In the genomic region with DNA sequence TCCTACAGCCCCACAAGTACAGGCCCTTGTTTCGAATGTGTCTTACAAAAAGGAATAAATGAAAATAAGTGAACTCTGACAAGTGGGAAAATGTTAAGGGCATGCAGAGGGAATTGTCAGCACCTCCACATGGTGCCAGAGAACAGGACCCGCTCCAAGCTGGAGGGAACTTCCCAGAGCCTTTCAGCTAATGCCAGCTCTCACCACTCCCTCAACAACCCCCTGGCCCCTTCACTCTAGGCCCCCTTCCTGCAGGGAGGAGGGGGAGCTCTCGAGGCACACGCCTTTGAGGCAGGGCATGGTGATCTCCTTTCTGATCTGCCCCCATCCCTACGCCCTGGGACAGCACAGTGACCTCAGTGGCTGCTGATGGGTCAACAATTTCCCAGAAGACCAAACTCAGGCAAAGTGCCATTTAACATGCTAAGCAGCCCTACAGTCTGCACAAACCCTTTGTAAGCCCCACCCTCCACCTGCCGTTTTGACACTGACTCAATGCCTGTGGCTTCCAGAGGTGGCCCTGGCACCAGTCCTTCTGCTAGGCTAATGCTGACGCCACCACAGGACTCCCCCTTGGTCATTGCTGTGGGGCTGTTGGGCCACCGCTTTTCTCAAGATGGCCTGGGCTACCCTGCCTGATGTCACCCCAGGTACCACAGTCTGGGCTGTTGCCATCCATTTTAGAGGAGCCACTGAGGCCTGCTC, we compare ENCODE assay signal across 21 cellular contexts. TPM values are rescaled to one million over a fixed set of nuclear protein-coding genes. Genes with fewer than 3 reads are reported as not detected.
DNase-seq lines count a peak whose midpoint lies in the region; FAIRE-seq and TF ChIP-seq lines count a peak whose summit lies in the region.
"Had no signal": no experiment of that assay in that cellular context is flagged by ENCODE, and none has a peak within 500 bp of the region (broad histone marks: within the 10 kb centered on the region; RNA-seq: fewer than 3 reads in every experiment).

No MANE protein-coding gene starts in this region.

- H3K4me1 ChIP-seq in HEK293 (ENCODE audit: control insufficient read depth, insufficient read depth, low read length) (no peaks in the 10 kb centered on the region), kidney (ENCODE audit: control insufficient read depth in 1 of 2, insufficient read depth in 1 of 2, low read depth in 1 of 2, low read length in 2 of 2) (no peaks in the 10 kb centered on the region), spleen (peaks cover 0 to 4% (median 0%) of the 10 kb centered on the region in 6 donors)
- H3K4me1 ChIP-seq: BLaER1, Caco-2, SJSA1 had no signal

- no peak for FAIRE-seq in kidney (lab: Jason Lieb, UNC)
- FAIRE-seq: GM18507 had no signal

- H3K36me3 ChIP-seq in HEK293 (ENCODE audit: control insufficient read depth in 2 of 2, insufficient read depth in 1 of 2, low read length in 2 of 2), result no peaks in the 10 kb centered on the region
- H3K36me3 ChIP-seq in kidney (ENCODE audit: control insufficient read depth in 1 of 2, insufficient read depth in 2 of 2, low read length in 2 of 2), result no peaks in the 10 kb centered on the region
- H3K36me3 ChIP-seq in spleen, result no peaks in the 10 kb centered on the region
- H3K36me3 ChIP-seq: BLaER1, SJSA1 had no signal

- H3K27ac ChIP-seq in HEK293 (ENCODE audit: extremely low read depth, low read depth, low read length) (no peak overlapping the region), kidney (ENCODE audit: low read depth in 2 of 2, low read length in 2 of 2) (no peak overlapping the region), spleen (no peak overlapping the region)
- H3K27ac ChIP-seq: BLaER1, SJSA1 had no signal

- H3K9me3 Mint-ChIP-seq in activated T-helper 1 cell treated with anti-CD3 and anti-CD28 coated beads, Interleukin-12 subunit alpha, Interleukin-12 subunit beta, Interleukin-2, Interleukin-4 antibody, amounts not matched to agents 30 ng/mL and 10 ng/mL and 1 ng/mL, durations not matched to agents 14 hours and 24 hours and 36 hours, result no peaks in the 10 kb centered on the region
- H3K9me3 Mint-ChIP-seq: CD4-positive, alpha-beta T cell; H9 had no signal

- H3K27ac Mint-ChIP-seq in activated T-helper 1 cell treated with anti-CD3 and anti-CD28 coated beads, Interleukin-12 subunit alpha, Interleukin-12 subunit beta, Interleukin-2, Interleukin-4 antibody, amounts not matched to agents 30 ng/mL and 10 ng/mL and 1 ng/mL, durations not matched to agents 14 hours and 24 hours and 36 hours, result no peak overlapping the region
- H3K27ac Mint-ChIP-seq: CD4-positive, alpha-beta T cell had no signal

- H3K9ac ChIP-seq in kidney (ENCODE audit: low read length in 2 of 2), result no peak overlapping the region
- H3K9ac ChIP-seq: BLaER1 had no signal

- H3K4me3 ChIP-seq in HEK293 (ENCODE audit: low read depth, low read length) (no peak overlapping the region), kidney (ENCODE audit: low read length in 2 of 2) (no peak overlapping the region), spleen (no peak overlapping the region)
- H3K4me3 ChIP-seq: BLaER1, SJSA1 had no signal

- no peak overlapping the region for H3K4me3 Mint-ChIP-seq in activated T-helper 1 cell treated with anti-CD3 and anti-CD28 coated beads, Interleukin-12 subunit alpha, Interleukin-12 subunit beta, Interleukin-2, Interleukin-4 antibody, amounts not matched to agents 30 ng/mL and 10 ng/mL and 1 ng/mL, durations not matched to agents 14 hours and 24 hours and 36 hours
- H3K4me3 Mint-ChIP-seq: CD4-positive, alpha-beta T cell; H9 had no signal

- POLR2A ChIA-PET in HEK293 (lab: Yijun Ruan, JAX), result no interaction called here

- CTCF ChIA-PET in HEK293 (lab: Yijun Ruan, JAX), result interaction anchor here (0.7 to 0.9 kb wide), 2 partner anchors 20 to 93 kb away, joined by 3 to 4 read pairs; no protein-coding TSS in a partner anchor

- peaks cover 7% of the 10 kb centered on the region for H3K27me3 Mint-ChIP-seq in activated T-helper 1 cell treated with anti-CD3 and anti-CD28 coated beads, Interleukin-12 subunit alpha, Interleukin-12 subunit beta, Interleukin-2, Interleukin-4 antibody, amounts not matched to agents 30 ng/mL and 10 ng/mL and 1 ng/mL, durations not matched to agents 14 hours and 24 hours and 36 hours (ENCODE audit: insufficient read depth)
- H3K27me3 Mint-ChIP-seq: CD4-positive, alpha-beta T cell had no signal

- no peaks in the 10 kb centered on the region for H3K36me3 Mint-ChIP-seq in activated T-helper 1 cell treated with anti-CD3 and anti-CD28 coated beads, Interleukin-12 subunit alpha, Interleukin-12 subunit beta, Interleukin-2, Interleukin-4 antibody, amounts not matched to agents 30 ng/mL and 10 ng/mL and 1 ng/mL, durations not matched to agents 14 hours and 24 hours and 36 hours (ENCODE audit: low read depth)

- H3K27me3 ChIP-seq in spleen (replicated peaks in 1 of 7), result peaks cover 0 to 3% (median 0%) of the 10 kb centered on the region in 7 donors
- H3K27me3 ChIP-seq: BLaER1 had no signal

- H3K9me3 ChIP-seq in HEK293 (ENCODE audit: control insufficient read depth, insufficient read depth, low read depth, low read length) (no peaks in the 10 kb centered on the region), kidney (ENCODE audit: control insufficient read depth in 1 of 2, low read length in 2 of 2) (no peaks in the 10 kb centered on the region), spleen (no peaks in the 10 kb centered on the region)
- H3K9me3 ChIP-seq: BLaER1, Caco-2, SJSA1 had no signal

- WGBS in spleen, 5 donors, result 74 to 76% (median 75%) methylated on average over 7 to 8 of the region's 8 CpGs

- TF ChIP-seq POLR2A in spleen (IDR thresholded peaks at IDR 0.05), result no peak

- H3K4me1 Mint-ChIP-seq in activated T-helper 1 cell treated with anti-CD3 and anti-CD28 coated beads, Interleukin-12 subunit alpha, Interleukin-12 subunit beta, Interleukin-2, Interleukin-4 antibody, amounts not matched to agents 30 ng/mL and 10 ng/mL and 1 ng/mL, durations not matched to agents 14 hours and 24 hours and 36 hours (ENCODE audit: low read depth), result no peaks in the 10 kb centered on the region

- no peak for TF ChIP-seq CTCF in HEK293 (tag by site-specific recombination; IDR thresholded peaks at IDR 0.05)
- no peak for TF ChIP-seq CTCF in kidney (IDR thresholded peaks at IDR 0.05; ENCODE audit: borderline replicate concordance, extremely low read depth, insufficient read depth)
- TF ChIP-seq CTCF in spleen (IDR thresholded peaks at IDR 0.05 in 8 of 11, conservative IDR thresholded peaks at IDR 0.05 in 3 of 11), result no peak

- DNase-seq in NCI-H510A (lab: John Stamatoyannopoulos, UW) (peak; percentile 19), NCI-H510A treated with DMSO at 0.1 percent for 48 hours (lab: John Stamatoyannopoulos, UW) (no peak), kidney (peak; percentile 32), spleen (peak; percentile 54), AG08395 (ENCODE audit: low spot score) (no peak), A172 (ENCODE audit: low spot score) (no peak)
- DNase-seq in activated T-helper 1 cell treated with anti-CD3 and anti-CD28 coated beads, Interleukin-12 subunit alpha, Interleukin-12 subunit beta, Interleukin-2, Interleukin-4 antibody, amounts not matched to agents 30 ng/mL and 10 ng/mL and 1 ng/mL, durations not matched to agents 14 hours and 24 hours and 36 hours (ENCODE audit: low spot score), result no peak
- DNase-seq: Caco-2; CD4-positive, alpha-beta T cell; DMS 273 treated with DMSO at 0.1 percent for 48 hours; GDM1; H9; Kasumi-1; NCI-H1930; NCI-H446 treated with DMSO at 0.1 percent for 48 hours; NCI-H82 had no signal

- intact Hi-C loops in kidney (cut with DNase I) (no loop called here), spleen (cut with DNase I; ENCODE audit: low total_unique reads) (no loop called here)
- intact Hi-C loops in activated T-helper 1 cell treated with anti-CD3 and anti-CD28 coated beads, Interleukin-12 subunit alpha, Interleukin-12 subunit beta, Interleukin-2, Interleukin-4 antibody, amounts not matched to agents 30 ng/mL and 10 ng/mL and 1 ng/mL, durations not matched to agents 14 hours and 24 hours and 36 hours (cut with micrococcal nuclease), result no loop called here

TF ChIP-seq in HEK293, 187 proteins besides CTCF, POLR2A, EP300 and RAD21:
- TF ChIP-seq ZIC2 (tag by site-specific recombination; IDR thresholded peaks at IDR 0.05), result peak; percentile 51
- TF ChIP-seq ZBTB17 (tag by site-specific recombination; IDR thresholded peaks at IDR 0.05), result no peak

RNA-seq across cellular contexts. Expression of a gene that starts 12.5 kb away (rescaled TPM):
- total RNA-seq in kidney, result 2.8 TPM
- polyA plus RNA-seq in kidney (ENCODE audit: insufficient read depth, low read depth, low replicate concordance), result 2.9 TPM
- total RNA-seq in spleen, result 10 to 100 TPM in 3 of 7 donors, 1 to 10 TPM in 4; 4.3 to 18.9 (median 9.0) TPM
- 1 to 10 TPM; 1.1 to 4.9 (median 3.3) TPM for polyA plus RNA-seq in spleen
- total RNA-seq in activated T-helper 1 cell treated with anti-CD3 and anti-CD28 coated beads, Interleukin-12 subunit alpha, Interleukin-12 subunit beta, Interleukin-2, Interleukin-4 antibody, amounts not matched to agents 30 ng/mL and 10 ng/mL and 1 ng/mL, durations not matched to agents 14 hours and 24 hours and 36 hours, result 0.17 and 0.23 TPM in 2 replicates
- total RNA-seq in A172 (2014; rRNA removed; shearing (Covaris generic)), result 0.14 and 1.6 TPM in 2 replicates
- total RNA-seq: Caco-2; CD4-positive, alpha-beta T cell; MCF 10A; SJSA1 had no signal

Comparison
In these comparisons a context has a peak if more than half of its experiments do, and no peak if none do; other contexts are left out.
1. DNase-seq: peak in NCI-H510A (single experiment), kidney (single experiment) and spleen (single experiment); none in NCI-H510A treated with DMSO at 0.1 percent for 48 hours (single experiment), activated T-helper 1 cell treated with anti-CD3 and anti-CD28 coated beads, Interleukin-12 subunit alpha, Interleukin-12 subunit beta, Interleukin-2, Interleukin-4 antibody, amounts not matched to agents 30 ng/mL and 10 ng/mL and 1 ng/mL, durations not matched to agents 14 hours and 24 hours and 36 hours (single experiment), AG08395 (single experiment) and A172 (single experiment).